8 cellular contexts compared by ENCODE assay signal in genomic region chr12:109572506-109572845, GRCh38. TPM values are rescaled to one million over a fixed set of nuclear protein-coding genes. Genes with fewer than 3 reads are reported as not detected.
DNase-seq lines count a peak whose midpoint lies in the region; ATAC-seq, FAIRE-seq and TF ChIP-seq lines count a peak whose summit lies in the region.

No MANE protein-coding gene starts in this region.

- H3K36me3 ChIP-seq in DND-41 (ENCODE audit: insufficient read depth, low read length) (peaks cover 58% of the 10 kb centered on the region), Panc1 (ENCODE audit: control insufficient read depth, insufficient read depth, low read length) (peaks cover 7% of the 10 kb centered on the region; the same call in 1 of the 2 replicates), pancreas (peaks cover 0 to 19% (median 8%) of the 10 kb centered on the region in 3 donors)

- H3K27me3 ChIP-seq in DND-41 (ENCODE audit: insufficient read depth, low read length, poor library complexity) (no peaks in the 10 kb centered on the region), Panc1 (ENCODE audit: control insufficient read depth, insufficient read depth, low read length) (no peaks in the 10 kb centered on the region), pancreas (no peaks in the 10 kb centered on the region)

- TF ChIP-seq POLR2A in lower leg skin (IDR thresholded peaks at IDR 0.05) = no peak

- 42 to 52% methylated on average over 3 of the region's 3 CpGs for WGBS in pancreas, 2 donors
- 71 to 78% methylated on average over 3 of the region's 3 CpGs for WGBS in lower leg skin, 2 donors

- POLR2A ChIA-PET in Panc1 (lab: Charles Lee) = interaction anchor here (0.6 kb wide), 1 partner anchor 94 kb away, joined by 3 read pairs; no protein-coding TSS in a partner anchor

- BruUV-seq in Panc1 (replicated peaks; lab: Mats Ljungman, UMichigan) = TSS peak; percentile 73

- peaks cover 32% of the 10 kb centered on the region for H3K79me2 ChIP-seq in DND-41 (ENCODE audit: insufficient read depth, low read length)

- peak overlapping the region; percentile 89 for H3K9ac ChIP-seq in DND-41 (ENCODE audit: low read depth, low read length)

- H4K20me1 ChIP-seq in DND-41 (ENCODE audit: insufficient read depth, low read length) = no peaks in the 10 kb centered on the region

- H2AFZ ChIP-seq in DND-41 (ENCODE audit: low read depth, low read length) = peak overlapping the region; percentile 98

- FAIRE-seq in pancreas (lab: Jason Lieb, UNC) = no peak

- H3K9me3 ChIP-seq in DND-41 (ENCODE audit: insufficient read depth, low read length, severe bottlenecking) (no peaks in the 10 kb centered on the region), Panc1 (ENCODE audit: control insufficient read depth, insufficient read depth, low read depth, low read length) (no peaks in the 10 kb centered on the region), pancreas (no peaks in the 10 kb centered on the region)

- H3K4me1 ChIP-seq in DND-41 (ENCODE audit: insufficient read depth, low read length) (peaks cover 37% of the 10 kb centered on the region), Panc1 (ENCODE audit: control insufficient read depth, insufficient read depth, low read length) (peaks cover 11% of the 10 kb centered on the region), pancreas (peaks cover 0 to 15% (median 7%) of the 10 kb centered on the region in 3 donors)

- peak overlapping the region; percentile 97 for H3K4me2 ChIP-seq in DND-41 (ENCODE audit: insufficient read depth, low read length)

- TF ChIP-seq CTCF in DND-41 (IDR thresholded peaks at IDR 0.05; ENCODE audit: borderline replicate concordance, extremely low read depth, low read length, poor library complexity, severe bottlenecking) (no peak), Panc1 (IDR thresholded peaks at IDR 0.05) (no peak), epithelial cell of esophagus (IDR thresholded peaks at IDR 0.05; ENCODE audit: insufficient read depth, low read depth, low read length, missing control alignments) (no peak), pancreas (IDR thresholded peaks at IDR 0.05) (no peak), lower leg skin (IDR thresholded peaks at IDR 0.05) (no peak)

- DNase-seq in DND-41 (no peak), Panc1 (ENCODE audit: low read depth, low spot score) (no peak), epithelial cell of esophagus (ENCODE audit: low read depth) (no peak), pancreas (no peak), epidermal melanocyte (ENCODE audit: insufficient read length, low spot score) (no peak), GOT3 (lab: John Stamatoyannopoulos, UW) (no peak), lower leg skin (ENCODE audit: low spot score in 2 of 2) (no peak), NCI-H2227 (lab: John Stamatoyannopoulos, UW; ENCODE audit: unreplicated experiment) (no peak)

- H3K27ac ChIP-seq in DND-41 (ENCODE audit: low read length) (peak overlapping the region; percentile 96), Panc1 (ENCODE audit: low read length) (peak overlapping the region; percentile 86), pancreas (no peak overlapping the region)

- H3K4me3 ChIP-seq in DND-41 (ENCODE audit: low read depth in 1 of 2, low read length in 2 of 2) = peak overlapping the region; percentile 58 to 99; a peak in 3 of 4 replicates
- H3K4me3 ChIP-seq in Panc1 (ENCODE audit: low read depth in 2 of 2, low read length in 2 of 2) = peak overlapping the region; percentile 53 to 76
- peak overlapping the region; percentile 56 for H3K4me3 ChIP-seq in epithelial cell of esophagus (ENCODE audit: low read length)
- peak overlapping the region in 3 of 4 donors; percentile 63 to 88 (median 84) for H3K4me3 ChIP-seq in pancreas
- H3K4me3 ChIP-seq in lower leg skin (ENCODE audit: low read depth, poor library complexity, severe bottlenecking) = no peak overlapping the region

- CTCF ChIA-PET in Panc1 (lab: Charles Lee) = no interaction called here

- intact Hi-C loops in Panc1 (cut with micrococcal nuclease; ENCODE audit: unreplicated experiment) = no loop called here
- intact Hi-C loops in pancreas (cut with DNase I) = no loop called here
- intact Hi-C loops in lower leg skin (cut with DNase I; ENCODE audit: low total_unique reads) = no loop called here

- in situ Hi-C loops in Panc1 (cut with HindIII; ENCODE audit: low pct_unique_long_range_greater_than_20kb, low sequenced_read_pairs) = no loop called here

- no peak for ATAC-seq in DND-41 (ENCODE audit: insufficient read depth, low read depth)
- no peak for ATAC-seq in Panc1
- ATAC-seq in pancreas = no peak

RNA-seq across cellular contexts. Expression of gene MMAB, which starts 0.8 kb away (rescaled TPM):
- 58.6 TPM for total RNA-seq in Panc1 (2021; ENCODE audit: unreplicated experiment)
- 41.3 TPM for polyA plus RNA-seq in Panc1 (2012; ENCODE audit: insufficient read length)
- 10 to 100 TPM; 15.6 to 26.1 (median 17.6) TPM for total RNA-seq in pancreas
- 10 to 100 TPM; 33.2 to 40.6 TPM for polyA plus RNA-seq in pancreas
- 10 to 100 TPM; 15.1 to 31.0 (median 21.7) TPM for total RNA-seq in lower leg skin

RNA-seq across cellular contexts. Expression of gene MVK, which starts 1.1 kb away (rescaled TPM):
- total RNA-seq in Panc1 (2021; ENCODE audit: unreplicated experiment) (41.6 TPM), pancreas (1 to 10 TPM; 5.8 to 8.6 (median 7.3) TPM), lower leg skin (10 to 100 TPM; 50.1 to 71.9 (median 61.9) TPM)
- 34.8 TPM for polyA plus RNA-seq in Panc1 (2012; ENCODE audit: insufficient read length)
- 10 to 100 TPM; 13.3 to 15.9 TPM for polyA plus RNA-seq in pancreas

Comparison
In these comparisons a context has a peak if more than half of its experiments do, and no peak if none do; other contexts are left out.
1. H3K27ac ChIP-seq: peak in DND-41 (single experiment) and Panc1 (single experiment); none in pancreas (0 of 4).